Comparison of ENCODE assay signal across 8 cellular contexts in genomic region chr2:86199834-86200177, GRCh38. TPM values are rescaled to one million over a fixed set of nuclear protein-coding genes. Genes with fewer than 3 reads are reported as not detected.
DNase-seq lines count a peak whose midpoint lies in the region; ATAC-seq and TF ChIP-seq lines count a peak whose summit lies in the region.

No MANE protein-coding gene starts in this region.

- H3K27me3 ChIP-seq in heart right ventricle: no peaks in the 10 kb centered on the region
- H3K27me3 ChIP-seq in mesenchymal stem cell (ENCODE audit: control insufficient read depth in 1 of 2, insufficient read depth in 1 of 2, low read length in 2 of 2): no peaks in the 10 kb centered on the region

- H3K4me3 ChIP-seq in heart right ventricle: peak overlapping the region; percentile 48 to 93 (median 70)
- H3K4me3 ChIP-seq in mesenchymal stem cell (ENCODE audit: insufficient read depth in 1 of 2, low read depth in 1 of 2, low read length in 2 of 2): peak overlapping the region; percentile 67 to 100
- H3K4me3 ChIP-seq in urinary bladder (ENCODE audit: low read depth, low read length): peak overlapping the region; percentile 69

- peaks cover 65% of the 10 kb centered on the region for H3K4me1 Mint-ChIP-seq in brain

- H3K14ac ChIP-seq in mesenchymal stem cell (ENCODE audit: low read length in 2 of 2): no peak overlapping the region

- H3K27ac ChIP-seq in heart right ventricle (peak overlapping the region; percentile 84 to 97 (median 90)), mesenchymal stem cell (ENCODE audit: low read length, poor library complexity, severe bottlenecking) (peak overlapping the region; percentile 24), urinary bladder (ENCODE audit: low read depth) (no peak overlapping the region)

- no peak overlapping the region for H2BK12ac ChIP-seq in mesenchymal stem cell (ENCODE audit: low read length in 2 of 2)

- H3K9ac ChIP-seq in mesenchymal stem cell (ENCODE audit: low read length): peak overlapping the region; percentile 98

- intact Hi-C loops in heart right ventricle (cut with DNase I) (loop anchor here in 1 of 10 donors (5.0 kb wide), 1 partner anchor 242 kb away; the partner anchor contains the start of gene KDM3A), left cardiac atrium (cut with DNase I) (no loop called here)

- H3K4ac ChIP-seq in mesenchymal stem cell (ENCODE audit: low read depth in 1 of 2, low read length in 2 of 2): peak overlapping the region in 1 of 2 experiments; percentile 47

- no peak overlapping the region for H4K91ac ChIP-seq in mesenchymal stem cell (ENCODE audit: low read length)

- no peak overlapping the region for H2BK120ac ChIP-seq in mesenchymal stem cell (ENCODE audit: low read depth, low read length)

- peak overlapping the region in 1 of 2 experiments; percentile 77 for H3K18ac ChIP-seq in mesenchymal stem cell (ENCODE audit: low read depth in 1 of 2, low read length in 2 of 2)

- ATAC-seq in heart right ventricle (no peak), left cardiac atrium (no peak), HG02885 (IDR thresholded peaks at IDR 0.05; ENCODE audit: poor library complexity, unreplicated experiment) (no peak)

- peak overlapping the region; percentile 21 for H4K8ac ChIP-seq in mesenchymal stem cell (ENCODE audit: low read length)

- DNase-seq in heart right ventricle (no peak), left cardiac atrium (no peak), mesenchymal stem cell (no peak), mesenteric fat pad (ENCODE audit: low spot score) (no peak)
- no peak for DNase-seq in stimulated activated naive CD4-positive, alpha-beta T cell (lab: John Stamatoyannopoulos, UW)

- peaks cover 3 to 57% (median 53%) of the 10 kb centered on the region in 9 donors for H3K4me1 ChIP-seq in heart right ventricle
- H3K4me1 ChIP-seq in mesenchymal stem cell (ENCODE audit: control insufficient read depth, insufficient read depth, low read depth, low read length): peaks cover 3% of the 10 kb centered on the region
- peaks cover 1% of the 10 kb centered on the region for H3K4me1 ChIP-seq in urinary bladder (ENCODE audit: insufficient read depth)

- peaks cover 0 to 4% (median 0%) of the 10 kb centered on the region in 9 donors for H3K36me3 ChIP-seq in heart right ventricle
- peaks cover 0 to 3% of the 10 kb centered on the region in 2 experiments for H3K36me3 ChIP-seq in mesenchymal stem cell (ENCODE audit: control insufficient read depth in 1 of 2, insufficient read depth in 2 of 2, low read depth in 1 of 2, low read length in 2 of 2)
- no peaks in the 10 kb centered on the region for H3K36me3 ChIP-seq in urinary bladder (ENCODE audit: insufficient read depth)

- TF ChIP-seq CTCF in heart right ventricle (IDR thresholded peaks at IDR 0.05): no peak
- no peak for TF ChIP-seq CTCF in brain (conservative IDR thresholded peaks at IDR 0.05)

- no peak overlapping the region for H3K23ac ChIP-seq in mesenchymal stem cell (ENCODE audit: low read length in 2 of 2)

- 1 to 2% methylated on average over 8 of the region's 8 CpGs for WGBS in heart right ventricle, 2 donors
- whole genome bisulfite sequencing in mesenchymal stem cell: 4% methylated on average over 3 of the region's 8 CpGs
- WGBS in urinary bladder: 1% methylated on average over 8 of the region's 8 CpGs

- no peak overlapping the region for H2BK5ac ChIP-seq in mesenchymal stem cell (ENCODE audit: low read depth, low read length, poor library complexity, severe bottlenecking)

- no peaks in the 10 kb centered on the region for H3K9me3 ChIP-seq in heart right ventricle
- H3K9me3 ChIP-seq in mesenchymal stem cell (ENCODE audit: control insufficient read depth, low read length): no peaks in the 10 kb centered on the region

- no peak overlapping the region for H2BK15ac ChIP-seq in mesenchymal stem cell (ENCODE audit: low read depth, poor library complexity, severe bottlenecking)

- no peak overlapping the region for H2AK5ac ChIP-seq in mesenchymal stem cell (ENCODE audit: low read length, severe bottlenecking)

- peaks cover 1% of the 10 kb centered on the region for H3K36me3 Mint-ChIP-seq in brain

- H2AFZ ChIP-seq in mesenchymal stem cell (ENCODE audit: low read depth, low read length): peak overlapping the region; percentile 55

- H3K27ac Mint-ChIP-seq in brain: peak overlapping the region; percentile 67 to 98 (median 97)

- peaks cover 18% of the 10 kb centered on the region for H3K79me1 ChIP-seq in mesenchymal stem cell (replicated peaks; ENCODE audit: low read length, poor library complexity, severe bottlenecking)

- peaks cover 16% of the 10 kb centered on the region for H3K27me3 Mint-ChIP-seq in brain

- H3K4me3 Mint-ChIP-seq in brain: peak overlapping the region; percentile 94 to 100 (median 97)

- H3K9me3 Mint-ChIP-seq in brain: no peaks in the 10 kb centered on the region

- H3K4me2 ChIP-seq in mesenchymal stem cell (ENCODE audit: low read length, poor library complexity, severe bottlenecking): peak overlapping the region; percentile 72

RNA-seq across cellular contexts. Expression of gene MRPL35, which starts 0.5 kb away (rescaled TPM):
- total RNA-seq in heart right ventricle (100 to 1,000 TPM in 7 of 10 donors, 10 to 100 TPM in 3; 72.5 to 147 (median 113) TPM), left cardiac atrium (10 to 100 TPM; 66.5 to 71.9 TPM), urinary bladder (49.5 TPM), mesenteric fat pad (30.9 TPM)
- polyA plus RNA-seq in heart right ventricle (10 to 100 TPM; 31.8 to 49.1 TPM), brain (ENCODE audit: insufficient read depth, low read depth, low replicate concordance) (16.4 TPM), urinary bladder (39.0 TPM)
- 35.3 TPM for polyA plus RNA-seq in mesenchymal stem cell (2013, experiment 1 of 2)
- polyA plus RNA-seq in mesenchymal stem cell (2013, experiment 2 of 2): 39.0 TPM

RNA-seq across cellular contexts. Expression of gene IMMT, which starts 4.5 kb away (rescaled TPM):
- total RNA-seq in heart right ventricle (100 to 1,000 TPM; 211 to 333 (median 306) TPM), left cardiac atrium (100 to 1,000 TPM; 188 to 212 TPM), urinary bladder (50.5 TPM), mesenteric fat pad (85.2 TPM)
- polyA plus RNA-seq in heart right ventricle (100 to 1,000 TPM in 1 of 2 donors, 10 to 100 TPM in 1; 48.2 to 135 TPM), brain (ENCODE audit: insufficient read depth, low read depth, low replicate concordance) (60.9 TPM), urinary bladder (62.6 TPM)
- 77.0 TPM for polyA plus RNA-seq in mesenchymal stem cell (2013, experiment 1 of 2)
- polyA plus RNA-seq in mesenchymal stem cell (2013, experiment 2 of 2): 76.1 TPM
